In genomic region chr7:5494320-5494682, GRCh38 we compare ENCODE assay signal across 18 cellular contexts. TPM values are rescaled to one million over a fixed set of nuclear protein-coding genes. Genes with fewer than 3 reads are reported as not detected.
DNase-seq lines count a peak whose midpoint lies in the region; ATAC-seq and TF ChIP-seq lines count a peak whose summit lies in the region.
"Had no signal": no experiment of that assay in that cellular context is flagged by ENCODE, and none has a peak within 500 bp of the region (broad histone marks: within the 10 kb centered on the region; RNA-seq: fewer than 3 reads in every experiment).

No MANE protein-coding gene starts in this region.

- no peaks in the 10 kb centered on the region for H3K9me3 ChIP-seq in mammary epithelial cell (replicated peaks; ENCODE audit: insufficient read depth, low read length)
- H3K9me3 ChIP-seq in PC-3 (ENCODE audit: low read length) = no peaks in the 10 kb centered on the region
- H3K9me3 ChIP-seq: heart right ventricle, ovary, right atrium auricular region had no signal

- ATAC-seq in PC-3 (no peak), sciatic nerve (no peak)
- ATAC-seq in effector memory CD8-positive, alpha-beta T cell (replicated peaks) = no peak
- no peak for ATAC-seq in stimulated activated memory B cell treated with anti-CD40 and anti-IgM and Interleukin-4, amounts not matched to agents 10 μg/mL and 1 μg/mL and 100 μg/mL, for 72 hours

- BruUV-seq in mammary epithelial cell (replicated peaks; lab: Mats Ljungman, UMichigan) (no TSS peak), MCF 10A (replicated peaks; lab: Mats Ljungman, UMichigan) (no TSS peak), PC-3 (replicated peaks; lab: Mats Ljungman, UMichigan) (no TSS peak)

- POLR2A ChIA-PET in MCF 10A (lab: Yijun Ruan, JAX) (interaction anchor here (0.6 to 2.2 kb wide), 12 partner anchors 13 to 204 kb away, joined by 3 to 14 read pairs (median 5); no protein-coding TSS in a partner anchor), PC-3 (lab: Charles Lee; ENCODE audit: unreplicated experiment) (no interaction called here)

- H3K9me2 ChIP-seq in PC-3 (replicated peaks; ENCODE audit: low read length) = no peaks in the 10 kb centered on the region

- H3K4ac ChIP-seq in mesendoderm (ENCODE audit: low read depth, low read length) = no peak overlapping the region

- peaks cover 39% of the 10 kb centered on the region for H3K79me2 ChIP-seq in mammary epithelial cell (ENCODE audit: insufficient read depth, low read length)
- H3K79me2 ChIP-seq in PC-3 (ENCODE audit: low read length) = peaks cover 19% of the 10 kb centered on the region
- peaks cover 3% of the 10 kb centered on the region for H3K79me2 ChIP-seq in mesendoderm (ENCODE audit: control insufficient read depth, insufficient read depth, low read length)

- no peak overlapping the region for H3K56ac ChIP-seq in mesendoderm (ENCODE audit: low read length)

- H3K4me3 ChIP-seq in mammary epithelial cell (replicated peaks in 1 of 3; ENCODE audit: insufficient read depth in 1 of 3, low read depth in 2 of 3, low read length in 3 of 3) (no peak overlapping the region), PC-3 (ENCODE audit: low read length) (no peak overlapping the region), mesendoderm (ENCODE audit: low read length) (no peak overlapping the region)
- H3K4me3 ChIP-seq: ovary, SK-N-MC had no signal

- dilution Hi-C loops in mammary epithelial cell (cut with HindIII; ENCODE audit: low sequenced_read_pairs) = loop anchor here (5.0 to 10.0 kb wide), 5 partner anchors 62 to 188 kb away; no protein-coding TSS in a partner anchor

- no peak overlapping the region for H3K27ac ChIP-seq in mammary epithelial cell (ENCODE audit: insufficient read depth, low read depth, low read length)
- no peak overlapping the region for H3K27ac ChIP-seq in PC-3 (ENCODE audit: low read length)
- no peak overlapping the region for H3K27ac ChIP-seq in mesendoderm (ENCODE audit: low read depth, low read length)
- H3K27ac ChIP-seq: foreskin keratinocyte, ovary, SK-N-MC had no signal

- no peaks in the 10 kb centered on the region for H4K20me1 ChIP-seq in mammary epithelial cell (ENCODE audit: insufficient read depth, low read length)
- H4K20me1 ChIP-seq in PC-3 (ENCODE audit: low read length) = 0 out of 2 replicates have a peak, but pooled peaks cover 7% of the 10 kb centered on the region

- no peak overlapping the region for H4K8ac ChIP-seq in mesendoderm (ENCODE audit: low read depth, low read length)

- H3K9ac ChIP-seq in mammary epithelial cell (ENCODE audit: insufficient read depth, low read length) (no peak overlapping the region), PC-3 (ENCODE audit: low read length) (no peak overlapping the region), mesendoderm (ENCODE audit: low read length) (no peak overlapping the region)

- no peaks in the 10 kb centered on the region for H3K9me3 Mint-ChIP-seq in MCF 10A (ENCODE audit: unreplicated experiment)
- H3K9me3 Mint-ChIP-seq in effector memory CD8-positive, alpha-beta T cell = no peaks in the 10 kb centered on the region
- no peaks in the 10 kb centered on the region for H3K9me3 Mint-ChIP-seq in stimulated activated memory B cell treated with anti-CD40 and anti-IgM and Interleukin-4, amounts not matched to agents 10 μg/mL and 1 μg/mL and 100 μg/mL, for 72 hours
- H3K9me3 Mint-ChIP-seq: activated naive CD8-positive, alpha-beta T cell treated with anti-CD3 and anti-CD28 coated beads for 36 hours; activated T-helper 2 cell treated with anti-CD3 and anti-CD28 coated beads, Interferon-gamma antibody, Interleukin-2, Interleukin-4, amounts not matched to agents 10 μg/mL and 5 μg/mL and 100 μg/mL, durations not matched to agents 14 hours and 24 hours and 36 hours; mesothelial cell of epicardium; natural killer cell treated with Interleukin-12 subunit alpha and Interleukin-12 subunit beta and Interleukin-15 and Interleukin-18, amount 100 ng/mL, for 72 hours; T-helper 2 cell treated with Interferon-gamma antibody and Interleukin-4, amounts not matched to agents 5 μg/mL and 100 μg/mL, for 36 hours had no signal

- no peak overlapping the region for H3K27ac Mint-ChIP-seq in MCF 10A (ENCODE audit: low read depth, unreplicated experiment)
- H3K27ac Mint-ChIP-seq in effector memory CD8-positive, alpha-beta T cell = no peak overlapping the region
- peak overlapping the region; percentile 63 for H3K27ac Mint-ChIP-seq in stimulated activated memory B cell treated with anti-CD40 and anti-IgM and Interleukin-4, amounts not matched to agents 10 μg/mL and 1 μg/mL and 100 μg/mL, for 72 hours
- H3K27ac Mint-ChIP-seq: activated naive CD8-positive, alpha-beta T cell treated with anti-CD3 and anti-CD28 coated beads for 36 hours; activated T-helper 2 cell treated with anti-CD3 and anti-CD28 coated beads, Interferon-gamma antibody, Interleukin-2, Interleukin-4, amounts not matched to agents 10 μg/mL and 5 μg/mL and 100 μg/mL, durations not matched to agents 14 hours and 24 hours and 36 hours; natural killer cell treated with Interleukin-12 subunit alpha and Interleukin-12 subunit beta and Interleukin-15 and Interleukin-18, amount 100 ng/mL, for 72 hours; T-helper 2 cell treated with Interferon-gamma antibody and Interleukin-4, amounts not matched to agents 5 μg/mL and 100 μg/mL, for 36 hours had no signal

- no peaks in the 10 kb centered on the region for H3K27me3 ChIP-seq in mammary epithelial cell (ENCODE audit: insufficient read depth, low read length)
- no peaks in the 10 kb centered on the region for H3K27me3 ChIP-seq in PC-3 (ENCODE audit: low read length)
- no peaks in the 10 kb centered on the region for H3K27me3 ChIP-seq in mesendoderm (ENCODE audit: insufficient read depth, low read length, poor library complexity)
- H3K27me3 ChIP-seq: foreskin keratinocyte, heart right ventricle, ovary, right atrium auricular region had no signal

- H3K27me3 Mint-ChIP-seq in MCF 10A (ENCODE audit: insufficient read depth, unreplicated experiment) = no peaks in the 10 kb centered on the region
- H3K27me3 Mint-ChIP-seq in effector memory CD8-positive, alpha-beta T cell = no peaks in the 10 kb centered on the region
- H3K27me3 Mint-ChIP-seq in stimulated activated memory B cell treated with anti-CD40 and anti-IgM and Interleukin-4, amounts not matched to agents 10 μg/mL and 1 μg/mL and 100 μg/mL, for 72 hours = no peaks in the 10 kb centered on the region
- H3K27me3 Mint-ChIP-seq: activated naive CD8-positive, alpha-beta T cell treated with anti-CD3 and anti-CD28 coated beads for 36 hours; natural killer cell treated with Interleukin-12 subunit alpha and Interleukin-12 subunit beta and Interleukin-15 and Interleukin-18, amount 100 ng/mL, for 72 hours had no signal

- H3K4me2 ChIP-seq in mammary epithelial cell (ENCODE audit: insufficient read depth, low read depth, low read length) (peak overlapping the region; percentile 82), PC-3 (ENCODE audit: low read length) (peak overlapping the region; percentile 94), mesendoderm (ENCODE audit: low read length) (no peak overlapping the region)

- no peak overlapping the region for H3K4me3 Mint-ChIP-seq in MCF 10A (ENCODE audit: unreplicated experiment)
- H3K4me3 Mint-ChIP-seq in effector memory CD8-positive, alpha-beta T cell = peak overlapping the region; percentile 25 to 52
- H3K4me3 Mint-ChIP-seq in stimulated activated memory B cell treated with anti-CD40 and anti-IgM and Interleukin-4, amounts not matched to agents 10 μg/mL and 1 μg/mL and 100 μg/mL, for 72 hours = no peak overlapping the region
- H3K4me3 Mint-ChIP-seq: activated naive CD8-positive, alpha-beta T cell treated with anti-CD3 and anti-CD28 coated beads for 36 hours; mesothelial cell of epicardium; natural killer cell treated with Interleukin-12 subunit alpha and Interleukin-12 subunit beta and Interleukin-15 and Interleukin-18, amount 100 ng/mL, for 72 hours; T-helper 2 cell treated with Interferon-gamma antibody and Interleukin-4, amounts not matched to agents 5 μg/mL and 100 μg/mL, for 36 hours had no signal

- H2BK120ac ChIP-seq in mesendoderm (ENCODE audit: low read depth, low read length) = no peak overlapping the region

- no peak overlapping the region for H4K5ac ChIP-seq in mesendoderm (ENCODE audit: low read length)

- H3K18ac ChIP-seq in mesendoderm (ENCODE audit: low read length) = no peak overlapping the region

- no peaks in the 10 kb centered on the region for H3F3A ChIP-seq in PC-3 (ENCODE audit: low read length, unreplicated experiment)

- no peak overlapping the region for H3K23ac ChIP-seq in mesendoderm (ENCODE audit: low read length)

- H3K36me3 ChIP-seq in mammary epithelial cell (ENCODE audit: insufficient read depth, low read length) (peaks cover 5% of the 10 kb centered on the region), PC-3 (ENCODE audit: low read depth, low read length) (no peaks in the 10 kb centered on the region; the same call in 1 of the 2 replicates), mesendoderm (ENCODE audit: control insufficient read depth, insufficient read depth, low read length) (peaks cover 2% of the 10 kb centered on the region)
- H3K36me3 ChIP-seq: ovary, right atrium auricular region had no signal

- no peak overlapping the region for H2AK5ac ChIP-seq in mesendoderm (ENCODE audit: low read length)

- 26% methylated on average over 8 of the region's 8 CpGs for WGBS in mammary epithelial cell (ENCODE audit: low coverage, missing lambda C conversion rate)
- no CpG with 5 or more reads among the region's 8 CpGs for WGBS in mesendoderm (ENCODE audit: extremely low coverage, insufficient coverage, low lambda C conversion rate)

- H2AFZ ChIP-seq in mammary epithelial cell (ENCODE audit: low read depth, low read length) (no peak overlapping the region), PC-3 (ENCODE audit: low read length) (no peak overlapping the region)

- intact Hi-C loops in mammary epithelial cell (cut with micrococcal nuclease) = loop anchor here (1.0 kb wide), 3 partner anchors 171 to 210 kb away; no protein-coding TSS in a partner anchor
- intact Hi-C loops in MCF 10A (cut with micrococcal nuclease) = loop anchor here (1.0 kb wide), 2 partner anchors 171 to 210 kb away; no protein-coding TSS in a partner anchor
- intact Hi-C loops in PC-3 (cut with micrococcal nuclease) = no loop called here
- intact Hi-C loops in sciatic nerve (cut with DNase I) = loop anchor here (10.0 kb wide), 1 partner anchor 210 kb away; no protein-coding TSS in a partner anchor

- H3K4me1 ChIP-seq in mammary epithelial cell (ENCODE audit: insufficient read depth, low read length) (peaks cover 21% of the 10 kb centered on the region), PC-3 (ENCODE audit: insufficient read depth, low read length) (peaks cover 14% of the 10 kb centered on the region), mesendoderm (ENCODE audit: control insufficient read depth, low read depth, low read length) (peaks cover 14% of the 10 kb centered on the region)

- no peak for DNase-seq in mammary epithelial cell
- no peak for DNase-seq in MCF 10A (ENCODE audit: unreplicated experiment)
- DNase-seq in PC-3 = no peak
- no peak for DNase-seq in effector memory CD8-positive, alpha-beta T cell
- DNase-seq in sciatic nerve (ENCODE audit: low spot score) = no peak
- no peak for DNase-seq in effector CD4-positive, alpha-beta T cell
- no peak for DNase-seq in mesendoderm

- no peak overlapping the region for H2BK5ac ChIP-seq in mesendoderm (ENCODE audit: low read length)

- no peak overlapping the region for H2BK15ac ChIP-seq in mesendoderm (replicated peaks; ENCODE audit: low read depth)

- H3K4me1 Mint-ChIP-seq in MCF 10A (ENCODE audit: insufficient read depth, unreplicated experiment) = peaks cover 13% of the 10 kb centered on the region
- H3K4me1 Mint-ChIP-seq in effector memory CD8-positive, alpha-beta T cell (ENCODE audit: low read depth in 2 of 2) = peaks cover 5 to 12% of the 10 kb centered on the region in 2 donors
- peaks cover 39% of the 10 kb centered on the region for H3K4me1 Mint-ChIP-seq in stimulated activated memory B cell treated with anti-CD40 and anti-IgM and Interleukin-4, amounts not matched to agents 10 μg/mL and 1 μg/mL and 100 μg/mL, for 72 hours

- in situ Hi-C loops in mammary epithelial cell (cut with MboI; ENCODE audit: low sequenced_read_pairs in 2 of 2) = loop anchor here in 1 of 2 donors (10.0 kb wide), 2 partner anchors 170 to 210 kb away; no protein-coding TSS in a partner anchor

- TF ChIP-seq CTCF in mammary epithelial cell (conservative IDR thresholded peaks at IDR 0.05 in 1 of 2, IDR thresholded peaks at IDR 0.05 in 1 of 2; ENCODE audit: extremely low read depth in 1 of 2, insufficient read depth in 1 of 2, low read depth in 1 of 2, low read length in 2 of 2) (no peak), MCF 10A (IDR thresholded peaks at IDR 0.05; ENCODE audit: unreplicated experiment) (no peak), PC-3 (conservative IDR thresholded peaks at IDR 0.05; ENCODE audit: low read depth, low read length) (no peak)

- CTCF ChIA-PET in mammary epithelial cell (lab: Charles Lee; ENCODE audit: low non-redundant PET) = interaction anchor here (0.6 kb wide), 2 partner anchors 65 to 171 kb away, joined by 4 to 5 read pairs; no protein-coding TSS in a partner anchor
- CTCF ChIA-PET in MCF 10A (lab: Yijun Ruan, JAX) = interaction anchor here (0.5 to 3.7 kb wide), 41 partner anchors 8 to 1327 kb away, joined by 3 to 63 read pairs (median 5); no protein-coding TSS in a partner anchor
- CTCF ChIA-PET in PC-3 (lab: Charles Lee) = interaction anchor here (0.5 to 2.4 kb wide), 8 partner anchors 14 to 254 kb away, joined by 3 to 13 read pairs (median 4); no protein-coding TSS in a partner anchor

- H3K79me1 ChIP-seq in mesendoderm (ENCODE audit: low read length) = peaks cover 3% of the 10 kb centered on the region

- peaks cover 52% of the 10 kb centered on the region for H3K36me3 Mint-ChIP-seq in MCF 10A (ENCODE audit: insufficient read depth, unreplicated experiment)
- peaks cover 17% of the 10 kb centered on the region for H3K36me3 Mint-ChIP-seq in effector memory CD8-positive, alpha-beta T cell (ENCODE audit: insufficient read depth)
- peaks cover 20% of the 10 kb centered on the region for H3K36me3 Mint-ChIP-seq in stimulated activated memory B cell treated with anti-CD40 and anti-IgM and Interleukin-4, amounts not matched to agents 10 μg/mL and 1 μg/mL and 100 μg/mL, for 72 hours
- H3K36me3 Mint-ChIP-seq: natural killer cell treated with Interleukin-12 subunit alpha and Interleukin-12 subunit beta and Interleukin-15 and Interleukin-18, amount 100 ng/mL, for 72 hours had no signal

RNA-seq across cellular contexts. Expression of gene FBXL18, which starts 19.3 kb away (rescaled TPM):
- 10 to 100 TPM; 16.5 to 24.8 TPM for total RNA-seq in mammary epithelial cell
- polyA plus RNA-seq in mammary epithelial cell = 11.4 TPM
- 15.5 TPM for polyA minus RNA-seq in mammary epithelial cell
- 15.7 and 19.5 TPM in 2 replicates for total RNA-seq in MCF 10A (2022)
- 10.2 and 16.2 TPM in 2 replicates for total RNA-seq in PC-3 (2014; rRNA removed)
- 9.9 TPM for total RNA-seq in sciatic nerve
- polyA plus RNA-seq in mesendoderm (2013, experiment 1 of 2) = 7.9 TPM
- polyA plus RNA-seq in mesendoderm (2013, experiment 2 of 2) = 7.9 TPM

RNA-seq across cellular contexts. Expression of gene ACTB, which starts 36.1 kb away (rescaled TPM):
- total RNA-seq in mammary epithelial cell = 1,000 to 10,000 TPM; 6,894 to 7,221 TPM
- polyA plus RNA-seq in mammary epithelial cell = 6,356 TPM
- polyA minus RNA-seq in mammary epithelial cell = 14,859 TPM
- total RNA-seq in MCF 10A (2022) = 1,855 and 2,659 TPM in 2 replicates
- total RNA-seq in PC-3 (2014; rRNA removed) = 1,825 and 2,289 TPM in 2 replicates
- 3,456 TPM for total RNA-seq in sciatic nerve
- polyA plus RNA-seq in mesendoderm (2013, experiment 1 of 2) = 13,565 TPM
- 13,705 TPM for polyA plus RNA-seq in mesendoderm (2013, experiment 2 of 2)

Comparison
In these comparisons a context has a peak if more than half of its experiments do, and no peak if none do; other contexts are left out.
1. H3K4me3 Mint-ChIP-seq: peak in effector memory CD8-positive, alpha-beta T cell (2 of 2); none in MCF 10A (single experiment) and stimulated activated memory B cell treated with anti-CD40 and anti-IgM and Interleukin-4, amounts not matched to agents 10 μg/mL and 1 μg/mL and 100 μg/mL, for 72 hours (single experiment).